Comparison of ENCODE assay signal across 8 cellular contexts in genomic region chr10:96720422-96721206, GRCh38. TPM values are rescaled to one million over a fixed set of nuclear protein-coding genes. Genes with fewer than 3 reads are reported as not detected.
A peak's percentile ranks its signal among the peaks of the same experiment; 100 is the strongest.
DNase-seq lines count a peak whose midpoint lies in the region; ATAC-seq, FAIRE-seq and TF ChIP-seq lines count a peak whose summit lies in the region.

A gene with protein sequence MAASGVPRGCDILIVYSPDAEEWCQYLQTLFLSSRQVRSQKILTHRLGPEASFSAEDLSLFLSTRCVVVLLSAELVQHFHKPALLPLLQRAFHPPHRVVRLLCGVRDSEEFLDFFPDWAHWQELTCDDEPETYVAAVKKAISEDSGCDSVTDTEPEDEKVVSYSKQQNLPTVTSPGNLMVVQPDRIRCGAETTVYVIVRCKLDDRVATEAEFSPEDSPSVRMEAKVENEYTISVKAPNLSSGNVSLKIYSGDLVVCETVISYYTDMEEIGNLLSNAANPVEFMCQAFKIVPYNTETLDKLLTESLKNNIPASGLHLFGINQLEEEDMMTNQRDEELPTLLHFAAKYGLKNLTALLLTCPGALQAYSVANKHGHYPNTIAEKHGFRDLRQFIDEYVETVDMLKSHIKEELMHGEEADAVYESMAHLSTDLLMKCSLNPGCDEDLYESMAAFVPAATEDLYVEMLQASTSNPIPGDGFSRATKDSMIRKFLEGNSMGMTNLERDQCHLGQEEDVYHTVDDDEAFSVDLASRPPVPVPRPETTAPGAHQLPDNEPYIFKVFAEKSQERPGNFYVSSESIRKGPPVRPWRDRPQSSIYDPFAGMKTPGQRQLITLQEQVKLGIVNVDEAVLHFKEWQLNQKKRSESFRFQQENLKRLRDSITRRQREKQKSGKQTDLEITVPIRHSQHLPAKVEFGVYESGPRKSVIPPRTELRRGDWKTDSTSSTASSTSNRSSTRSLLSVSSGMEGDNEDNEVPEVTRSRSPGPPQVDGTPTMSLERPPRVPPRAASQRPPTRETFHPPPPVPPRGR (minus strand): TSS chr10:96720514. CDS start chr10:96720394, 120 bp downstream.

- intact Hi-C loops in kidney (cut with DNase I) = no loop called here

- H3K27ac ChIP-seq in kidney (ENCODE audit: low read depth in 2 of 2, low read length in 2 of 2) = peak within 1 kb of the TSS; percentile 51 to 63

- ATAC-seq in GM21717 (IDR thresholded peaks at IDR 0.05; ENCODE audit: unreplicated experiment) (peak; percentile 62), SK-N-SH treated with all-trans-retinoic acid at 6 μM for 48 hours (peak; percentile 72)

- peak within 1 kb of the TSS; percentile 47 for H3K4me3 ChIP-seq in astrocyte of the cerebellum (ENCODE audit: low read depth, low read length)
- H3K4me3 ChIP-seq in kidney (ENCODE audit: low read length in 2 of 2) = peak within 1 kb of the TSS; percentile 49 to 62

- TF ChIP-seq CTCF in astrocyte of the cerebellum (IDR thresholded peaks at IDR 0.05; ENCODE audit: low read depth, low read length, missing control alignments) (no peak), kidney (IDR thresholded peaks at IDR 0.05; ENCODE audit: borderline replicate concordance, extremely low read depth, insufficient read depth) (no peak)

- in situ Hi-C loops in astrocyte of the cerebellum (cut with HindIII; ENCODE audit: low sequenced_read_pairs) = no loop called here

- no peaks in the 10 kb centered on the region for H3K9me3 ChIP-seq in kidney (ENCODE audit: control insufficient read depth in 1 of 2, low read length in 2 of 2)

- no peak for FAIRE-seq in kidney (lab: Jason Lieb, UNC)
- no peak for FAIRE-seq in RCC 7860 (lab: Jason Lieb, UNC)

- H3K36me3 ChIP-seq in kidney (ENCODE audit: control insufficient read depth in 1 of 2, insufficient read depth in 2 of 2, low read length in 2 of 2) = no peaks in the 10 kb centered on the region

- DNase-seq in DMS79 treated with DMSO at 0.1 percent for 48 hours (lab: John Stamatoyannopoulos, UW) = peak; percentile 27
- peak; percentile 80 to 81 for DNase-seq in Kasumi-1 (lab: John Stamatoyannopoulos, UW)
- no peak for DNase-seq in astrocyte of the cerebellum (ENCODE audit: low read depth)
- peak; percentile 85 for DNase-seq in kidney
- peak; percentile 3 to 6 for DNase-seq in stimulated activated CD4-positive, alpha-beta T cell treated with anti-CD3 and anti-CD28 coated beads, Interleukin-1b, Interleukin-23, amount 100 ng/mL, for 1 hour (ENCODE audit: low read depth in 2 of 2)
- DNase-seq in RCC 7860 (ENCODE audit: low spot score) = no peak

- peaks cover 0 to 3% of the 10 kb centered on the region in 2 donors for H3K4me1 ChIP-seq in kidney (ENCODE audit: control insufficient read depth in 1 of 2, insufficient read depth in 1 of 2, low read depth in 1 of 2, low read length in 2 of 2)

- H3K9ac ChIP-seq in kidney (ENCODE audit: low read length in 2 of 2) = peak within 1 kb of the TSS in 1 of 2 donors; percentile 46

TF ChIP-seq in SK-N-SH treated with all-trans-retinoic acid at 6 μM for 48 hours, 23 proteins besides CTCF, POLR2A, EP300 and RAD21:
- TF ChIP-seq POU6F1 (CRISPR knock-in tag; IDR thresholded peaks at IDR 0.05; ENCODE audit: borderline replicate concordance, low read depth) (no peak), TCF4 (CRISPR knock-in tag; IDR thresholded peaks at IDR 0.05; ENCODE audit: borderline replicate concordance) (peak; percentile 19; the same call in 1 of the 2 replicates)

RNA-seq across cellular contexts. Expression of the gene that starts here (rescaled TPM):
- total RNA-seq in kidney = 28.4 TPM
- 6.5 TPM for polyA plus RNA-seq in kidney (ENCODE audit: insufficient read depth, low read depth, low replicate concordance)

Comparison
In these comparisons a context has a peak if more than half of its experiments do, and no peak if none do; other contexts are left out.
1. DNase-seq: peak in DMS79 treated with DMSO at 0.1 percent for 48 hours (single experiment), Kasumi-1 (2 of 2), kidney (single experiment) and stimulated activated CD4-positive, alpha-beta T cell treated with anti-CD3 and anti-CD28 coated beads, Interleukin-1b, Interleukin-23, amount 100 ng/mL, for 1 hour (2 of 2); none in astrocyte of the cerebellum (single experiment) and RCC 7860 (single experiment).